19 cellular contexts compared by ENCODE assay signal in the genomic region with DNA sequence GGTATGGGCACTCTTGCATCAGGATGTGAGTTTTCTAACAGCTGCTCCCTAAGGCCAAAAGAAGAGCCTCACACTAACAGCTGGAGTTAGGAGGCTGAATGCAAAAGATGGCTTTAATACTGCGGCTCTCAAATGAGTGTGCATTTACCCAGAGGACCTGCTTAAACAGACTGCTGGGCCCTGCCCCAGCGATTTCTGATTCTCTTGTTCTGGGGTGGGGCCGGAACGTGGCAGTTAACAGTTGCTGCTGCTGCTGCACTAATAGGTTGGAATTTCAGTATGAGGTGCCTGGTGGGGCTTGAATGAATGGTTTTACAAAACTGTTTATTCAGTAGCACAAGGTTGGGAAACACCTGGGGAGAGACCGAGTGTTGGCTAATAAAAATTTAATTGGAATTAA. TPM values are rescaled to one million over a fixed set of nuclear protein-coding genes. Genes with fewer than 3 reads are reported as not detected.
DNase-seq lines count a peak whose midpoint lies in the region; ATAC-seq and TF ChIP-seq lines count a peak whose summit lies in the region.
"Had no signal": no experiment of that assay in that cellular context is flagged by ENCODE, and none has a peak within 500 bp of the region (broad histone marks: within the 10 kb centered on the region; RNA-seq: fewer than 3 reads in every experiment).

No MANE protein-coding gene starts in this region.

- CTCF ChIA-PET in WTC11 (lab: Charles Lee) = no interaction called here

- in situ Hi-C loops in brain microvascular endothelial cell (cut with HindIII; ENCODE audit: low pct_ligation_motif_present, low sequenced_read_pairs) = no loop called here

- H3K4me3 Mint-ChIP-seq in WTC11 (no peak overlapping the region), type B pancreatic cell (no peak overlapping the region)
- H3K4me3 Mint-ChIP-seq: T-cell had no signal

- POLR2A ChIA-PET in WTC11 (lab: Charles Lee) = no interaction called here

- no peak for TF ChIP-seq POLR2A in upper lobe of left lung (IDR thresholded peaks at IDR 0.05)

- H3K4me3 ChIP-seq in upper lobe of left lung = no peak overlapping the region
- H3K4me3 ChIP-seq in brain microvascular endothelial cell (ENCODE audit: low read depth, low read length) = no peak overlapping the region
- H3K4me3 ChIP-seq: BLaER1 treated with 17β-estradiol and CSF1 and Interleukin-3, amounts not matched to agents 10 nM and 100 nM; GM12878 had no signal

- ATAC-seq in WTC11 (peak; percentile 5; the same call in 1 of the 2 replicates), upper lobe of left lung (ENCODE audit: low FRiP score in 2 of 2) (peak; percentile 12 to 34)
- ATAC-seq: GM12878, T-cell had no signal

- H3K36me3 ChIP-seq in upper lobe of left lung = peaks cover 13 to 45% (median 29%) of the 10 kb centered on the region in 4 donors
- peaks cover 35% of the 10 kb centered on the region for H3K36me3 ChIP-seq in brain microvascular endothelial cell (replicated peaks)

- H3K9me3 ChIP-seq in upper lobe of left lung = no peaks in the 10 kb centered on the region
- H3K9me3 ChIP-seq: BLaER1 treated with 17β-estradiol and CSF1 and Interleukin-3, amounts not matched to agents 10 nM and 100 nM had no signal

- H3K27ac Mint-ChIP-seq in WTC11 (peak overlapping the region; percentile 90), type B pancreatic cell (no peak overlapping the region)

- H3K27ac ChIP-seq in upper lobe of left lung (no peak overlapping the region), brain microvascular endothelial cell (no peak overlapping the region)
- H3K27ac ChIP-seq: BLaER1 treated with 17β-estradiol and CSF1 and Interleukin-3, amounts not matched to agents 10 nM and 100 nM; foreskin keratinocyte had no signal

- DNase-seq in NCI-H748 (lab: John Stamatoyannopoulos, UW; ENCODE audit: unreplicated experiment) = peak; percentile 29
- no peak for DNase-seq in NCI-H748 treated with DMSO at 0.1 percent for 48 hours (lab: John Stamatoyannopoulos, UW)
- DNase-seq in WTC11 (ENCODE audit: low spot score) = no peak
- DNase-seq in myocyte (ENCODE audit: low read depth) = peak; percentile 63
- DNase-seq in upper lobe of left lung = peak in 1 of 2 donors; percentile 52
- no peak for DNase-seq in brain microvascular endothelial cell
- DNase-seq in AG08396 (ENCODE audit: low spot score) = no peak
- DNase-seq in type B pancreatic cell (ENCODE audit: extremely low spot score, unreplicated experiment) = no peak
- DNase-seq: activated CD4-positive, alpha-beta T cell treated with anti-CD3 and anti-CD28 coated beads, Interleukin-2, amount 50 U/mL, for 4 hours; activated gamma-delta T cell treated with Interleukin-2 at 50 U/mL for 16 hours; central memory CD4-positive, alpha-beta T cell; GF-D8; mesendoderm; NCI-H1436; stimulated activated naive CD4-positive, alpha-beta T cell; T-cell had no signal

- TF ChIP-seq CTCF in WTC11 (IDR thresholded peaks at IDR 0.05) (no peak), upper lobe of left lung (IDR thresholded peaks at IDR 0.05) (no peak), brain microvascular endothelial cell (IDR thresholded peaks at IDR 0.05; ENCODE audit: low read depth, low read length, missing control alignments) (no peak), type B pancreatic cell (conservative IDR thresholded peaks at IDR 0.05) (no peak)

- no peak for TF ChIP-seq EP300 in upper lobe of left lung (IDR thresholded peaks at IDR 0.05)

- H3K9me3 Mint-ChIP-seq in WTC11 (no peaks in the 10 kb centered on the region), type B pancreatic cell (no peaks in the 10 kb centered on the region)
- H3K9me3 Mint-ChIP-seq: T-cell had no signal

- peaks cover 21% of the 10 kb centered on the region for H3K4me1 Mint-ChIP-seq in WTC11
- peaks cover 8% of the 10 kb centered on the region for H3K4me1 Mint-ChIP-seq in type B pancreatic cell (ENCODE audit: unreplicated experiment)

- H3K4me1 ChIP-seq in upper lobe of left lung = peaks cover 0 to 11% (median 5%) of the 10 kb centered on the region in 4 donors
- H3K4me1 ChIP-seq: BLaER1 treated with 17β-estradiol and CSF1 and Interleukin-3, amounts not matched to agents 10 nM and 100 nM had no signal

- peaks cover 27% of the 10 kb centered on the region for H3K36me3 Mint-ChIP-seq in WTC11
- peaks cover 13% of the 10 kb centered on the region for H3K36me3 Mint-ChIP-seq in type B pancreatic cell

- H3K27me3 Mint-ChIP-seq in WTC11 (ENCODE audit: low read depth) (no peaks in the 10 kb centered on the region), type B pancreatic cell (no peaks in the 10 kb centered on the region)
- H3K27me3 Mint-ChIP-seq: T-cell had no signal

- H3K27me3 ChIP-seq in upper lobe of left lung = no peaks in the 10 kb centered on the region
- no peaks in the 10 kb centered on the region for H3K27me3 ChIP-seq in brain microvascular endothelial cell (replicated peaks)
- H3K27me3 ChIP-seq: BLaER1 treated with 17β-estradiol and CSF1 and Interleukin-3, amounts not matched to agents 10 nM and 100 nM; foreskin keratinocyte had no signal

- WGBS in upper lobe of left lung, 2 donors = 49 to 69% methylated on average over 5 of the region's 5 CpGs

TF ChIP-seq in WTC11, 78 proteins besides CTCF, POLR2A, EP300 and RAD21:
- TF ChIP-seq PRRX2 (CRISPR knock-in tag; IDR thresholded peaks at IDR 0.05) = no peak
TF ChIP-seq in WTC11: peak in this region for 0.

RNA-seq across cellular contexts. Expression of a gene that starts 26.1 kb away (rescaled TPM):
- total RNA-seq in WTC11 (2021) = 137 to 153 TPM (median 145 TPM) in 3 replicates
- 49.7 and 118 TPM in 2 replicates for total RNA-seq in myocyte
- polyA plus RNA-seq in myocyte (2012) = 42.8 TPM
- 10 to 100 TPM; 29.3 to 93.7 (median 72.5) TPM for total RNA-seq in upper lobe of left lung
- 111 and 134 TPM in 2 replicates for total RNA-seq in type B pancreatic cell (ENCODE audit: low replicate concordance)

Comparison
In these comparisons a context has a peak if more than half of its experiments do, and no peak if none do; other contexts are left out.
1. DNase-seq: peak in NCI-H748 (single experiment) and myocyte (single experiment); none in NCI-H748 treated with DMSO at 0.1 percent for 48 hours (single experiment), WTC11 (single experiment), brain microvascular endothelial cell (single experiment), AG08396 (single experiment) and type B pancreatic cell (single experiment).